11 cellular contexts compared by ENCODE assay signal in genomic region chr5:145903113-145903512, GRCh38. TPM values are rescaled to one million over a fixed set of nuclear protein-coding genes. Genes with fewer than 3 reads are reported as not detected.
A peak's percentile ranks its signal among the peaks of the same experiment; 100 is the strongest.
DNase-seq lines count a peak whose midpoint lies in the region; ATAC-seq and TF ChIP-seq lines count a peak whose summit lies in the region.
"Had no signal": no experiment of that assay in that cellular context is flagged by ENCODE, and none has a peak within 500 bp of the region (broad histone marks: within the 10 kb centered on the region; RNA-seq: fewer than 3 reads in every experiment).

No MANE protein-coding gene starts in this region.

- intact Hi-C loops in CD4-positive, alpha-beta memory T cell (cut with micrococcal nuclease): no loop called here

- H3F3A ChIP-seq in OCI-LY1 (ENCODE audit: insufficient read depth, low read length): no peaks in the 10 kb centered on the region

- CTCF ChIA-PET in CD4-positive, alpha-beta memory T cell (lab: Charles Lee; ENCODE audit: partially characterized antibody): no interaction called here

- H3K9me3 ChIP-seq in BE2C (no peaks in the 10 kb centered on the region), OCI-LY1 (ENCODE audit: low read length) (no peaks in the 10 kb centered on the region)
- no peaks in the 10 kb centered on the region for H3K9me3 ChIP-seq in CD4-positive, alpha-beta memory T cell (ENCODE audit: control insufficient read depth in 1 of 2, low read length in 2 of 2)
- H3K9me3 ChIP-seq: stomach had no signal

- no peaks in the 10 kb centered on the region for H3K9me2 ChIP-seq in OCI-LY1 (ENCODE audit: low read depth, low read length)

- no peak overlapping the region for H3K4me3 Mint-ChIP-seq in CD4-positive, alpha-beta memory T cell

- POLR2A ChIA-PET in CD4-positive, alpha-beta memory T cell (lab: Charles Lee; ENCODE audit: partially characterized antibody): no interaction called here

- no peaks in the 10 kb centered on the region for H3K4me1 ChIP-seq in BE2C
- no peaks in the 10 kb centered on the region for H3K4me1 ChIP-seq in OCI-LY1 (ENCODE audit: insufficient read depth, low read length, severe bottlenecking)
- H3K4me1 ChIP-seq in CD4-positive, alpha-beta memory T cell (ENCODE audit: insufficient read depth, low read length): no peaks in the 10 kb centered on the region

- no peaks in the 10 kb centered on the region for H3K4me1 Mint-ChIP-seq in CD4-positive, alpha-beta memory T cell

- no peak overlapping the region for H2AFZ ChIP-seq in OCI-LY1 (ENCODE audit: low read length)

- no peaks in the 10 kb centered on the region for H4K20me1 ChIP-seq in OCI-LY1 (ENCODE audit: insufficient read depth, low read length)

- DNase-seq in BE2C: no peak
- no peak for DNase-seq in fibroblast of mammary gland (ENCODE audit: low read depth)
- no peak for DNase-seq in HK-2 (ENCODE audit: unreplicated experiment)
- no peak for DNase-seq in NCI-H774 (lab: John Stamatoyannopoulos, UW)
- DNase-seq in CD4-positive, alpha-beta memory T cell: no peak
- DNase-seq: NCI-H510A, stomach had no signal

- peaks cover 0 to 24% (median under 1%) of the 10 kb centered on the region in 8 donors for H3K9me3 Mint-ChIP-seq in CD4-positive, alpha-beta memory T cell

- no peak overlapping the region for H3K27ac ChIP-seq in OCI-LY1 (ENCODE audit: low read depth, low read length, poor library complexity, severe bottlenecking)
- no peak overlapping the region for H3K27ac ChIP-seq in CD4-positive, alpha-beta memory T cell (ENCODE audit: low read depth, low read length)
- H3K27ac ChIP-seq: stomach had no signal

- no peak overlapping the region for H3K4me3 ChIP-seq in BE2C (ENCODE audit: low read depth, low read length)
- no peak overlapping the region for H3K4me3 ChIP-seq in OCI-LY1 (ENCODE audit: low read depth, low read length, poor library complexity, severe bottlenecking)
- H3K4me3 ChIP-seq in fibroblast of mammary gland (ENCODE audit: control insufficient read depth, low read depth, low read length): no peak overlapping the region
- no peak overlapping the region for H3K4me3 ChIP-seq in CD4-positive, alpha-beta memory T cell (ENCODE audit: low read length in 2 of 2)
- H3K4me3 ChIP-seq: stomach had no signal

- TF ChIP-seq CTCF in BE2C (IDR thresholded peaks at IDR 0.05; ENCODE audit: low read depth, low read length): peak; percentile 17; the same call in 1 of the 2 replicates
- peak; percentile 14; the same call in 1 of the 2 replicates for TF ChIP-seq CTCF in OCI-LY1 (IDR thresholded peaks at IDR 0.05; ENCODE audit: low read length)
- peak; percentile 23 for TF ChIP-seq CTCF in fibroblast of mammary gland (conservative IDR thresholded peaks at IDR 0.05; ENCODE audit: control insufficient read depth, insufficient read depth, low read depth, low read length)

- H3K27me3 Mint-ChIP-seq in CD4-positive, alpha-beta memory T cell: peaks cover 0 to 4% of the 10 kb centered on the region in 2 donors

- no peaks in the 10 kb centered on the region for H3K36me3 Mint-ChIP-seq in CD4-positive, alpha-beta memory T cell

- no peak overlapping the region for H3K27ac Mint-ChIP-seq in CD4-positive, alpha-beta memory T cell

- no peak overlapping the region for H3K4me2 ChIP-seq in OCI-LY1 (ENCODE audit: low read length)

- no peaks in the 10 kb centered on the region for H3K36me3 ChIP-seq in BE2C
- no peaks in the 10 kb centered on the region for H3K36me3 ChIP-seq in OCI-LY1 (ENCODE audit: insufficient read depth, low read length)
- H3K36me3 ChIP-seq in CD4-positive, alpha-beta memory T cell (ENCODE audit: insufficient read depth, low read length): no peaks in the 10 kb centered on the region
- H3K36me3 ChIP-seq: stomach had no signal

- no peak overlapping the region for H3K9ac ChIP-seq in OCI-LY1 (ENCODE audit: low read length)

- H3K27me3 ChIP-seq in BE2C (no peaks in the 10 kb centered on the region), OCI-LY1 (ENCODE audit: insufficient read depth, low read length) (no peaks in the 10 kb centered on the region)
- no peaks in the 10 kb centered on the region for H3K27me3 ChIP-seq in CD4-positive, alpha-beta memory T cell (ENCODE audit: insufficient read depth, low read length)
- H3K27me3 ChIP-seq: stomach had no signal

- no peaks in the 10 kb centered on the region for H3K79me2 ChIP-seq in OCI-LY1 (ENCODE audit: insufficient read depth, low read length)

- ATAC-seq in GM21576 (IDR thresholded peaks at IDR 0.05; ENCODE audit: unreplicated experiment) (peak; percentile 56), HG02678 (IDR thresholded peaks at IDR 0.05; ENCODE audit: unreplicated experiment) (no peak)

RNA-seq across cellular contexts. Expression of gene GRXCR2, which starts 30.3 kb away (rescaled TPM):
- polyA plus RNA-seq in BE2C (2012; ENCODE audit: insufficient read depth, insufficient read length, low read depth): not detected
- total RNA-seq in CD4-positive, alpha-beta memory T cell: not detected
- not detected for polyA plus RNA-seq in CD4-positive, alpha-beta memory T cell
- total RNA-seq: mononuclear cell, stomach had no signal
- polyA plus RNA-seq: stomach had no signal

RNA-seq across cellular contexts. Expression of gene SH3RF2, which starts 33.3 kb away (rescaled TPM):
- not detected for polyA plus RNA-seq in BE2C (2012; ENCODE audit: insufficient read depth, insufficient read length, low read depth)
- total RNA-seq in CD4-positive, alpha-beta memory T cell: not detected
- not detected for polyA plus RNA-seq in CD4-positive, alpha-beta memory T cell
